ENCODE assay signal across 10 cellular contexts in the genomic region with DNA sequence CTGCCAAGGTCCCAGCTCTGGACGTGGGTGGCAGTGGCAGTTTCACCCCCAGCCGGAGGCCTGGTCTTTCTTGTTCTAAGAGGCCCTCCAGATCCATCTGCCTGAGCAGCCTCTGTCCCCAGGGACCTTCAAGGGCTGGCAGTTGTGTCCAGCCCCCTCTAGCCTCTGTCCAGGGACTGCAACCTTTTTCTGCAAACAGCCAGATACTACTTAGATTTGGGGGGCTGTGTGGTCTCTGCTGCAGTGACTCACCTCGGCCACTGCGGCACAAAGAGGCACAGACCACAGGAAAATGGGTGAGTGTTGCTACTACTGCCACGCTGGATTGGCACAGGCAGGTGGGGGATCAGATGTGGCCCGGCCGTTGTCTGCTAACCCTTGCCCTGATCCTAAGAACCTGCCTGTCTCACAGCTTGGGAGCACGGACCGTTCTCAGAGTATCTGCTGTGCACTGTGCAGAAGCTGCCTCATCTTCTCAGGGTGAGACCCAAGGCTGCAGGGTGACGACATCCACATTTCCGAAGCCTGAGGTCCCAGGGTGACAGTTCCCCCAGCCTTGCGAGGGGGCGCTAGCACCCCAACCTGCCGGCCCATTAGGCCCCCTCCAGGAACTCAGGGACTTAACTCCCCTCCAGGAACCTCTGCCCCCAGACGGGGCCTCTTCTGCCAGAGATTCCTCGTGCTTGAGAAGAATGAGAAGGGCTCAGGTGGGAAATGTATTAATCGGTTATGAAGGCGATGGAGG. TPM values are rescaled to one million over a fixed set of nuclear protein-coding genes. Genes with fewer than 3 reads are reported as not detected.
A peak's percentile ranks its signal among the peaks of the same experiment; 100 is the strongest.
DNase-seq lines count a peak whose midpoint lies in the region; ATAC-seq and TF ChIP-seq lines count a peak whose summit lies in the region.
"Had no signal": no experiment of that assay in that cellular context is flagged by ENCODE, and none has a peak within 500 bp of the region (broad histone marks: within the 10 kb centered on the region; RNA-seq: fewer than 3 reads in every experiment).

No MANE protein-coding gene starts in this region.

- DNase-seq in LHCN-M2 (ENCODE audit: low read depth) (peak; percentile 96), choroid plexus epithelial cell (ENCODE audit: low read depth) (no peak), retina (peak; percentile 47), left colon (no peak)
- no peak for DNase-seq in stimulated activated naive CD4-positive, alpha-beta T cell (lab: John Stamatoyannopoulos, UW)
- DNase-seq: stimulated activated CD4-positive, alpha-beta T cell treated with anti-CD3 and anti-CD28 coated beads, Interleukin-2, amount 100 ng/mL, for 24 hours; trophoblast cell had no signal

- H3K4me3 ChIP-seq in choroid plexus epithelial cell (ENCODE audit: low read depth, low read length) = no peak overlapping the region

- peak; percentile 19 for TF ChIP-seq CTCF in choroid plexus epithelial cell (conservative IDR thresholded peaks at IDR 0.05; ENCODE audit: low read depth, low read length)

- intact Hi-C loops in left colon (cut with DNase I, micrococcal nuclease) = no loop called here

- no peak for ATAC-seq in HG02852 (IDR thresholded peaks at IDR 0.05; ENCODE audit: unreplicated experiment)
- ATAC-seq in left colon = no peak
- ATAC-seq: activated CD4-positive, CD25-positive, alpha-beta regulatory T cell treated with anti-CD3 and anti-CD28 coated beads, Interleukin-2, amount 50 U/mL, for 24 hours had no signal

RNA-seq across cellular contexts. Expression of gene MXRA7, which starts 27.6 kb away (rescaled TPM):
- total RNA-seq in LHCN-M2 (2014; rRNA removed) (470 and 568 TPM in 2 replicates), left colon (10 to 100 TPM; 12.0 to 37.2 TPM)
- 354 TPM for polyA plus RNA-seq in LHCN-M2 (2012)

RNA-seq across cellular contexts. Expression of gene ST6GALNAC1, which starts 39.6 kb away (rescaled TPM):
- not detected in 2 replicates for total RNA-seq in LHCN-M2 (2014; rRNA removed)
- polyA plus RNA-seq in LHCN-M2 (2012) = not detected
- total RNA-seq in left colon = 100 to 1,000 TPM; 322 to 434 TPM
- total RNA-seq: Daoy had no signal

RNA-seq across cellular contexts. Expression of gene JMJD6, which starts 43.2 kb away (rescaled TPM):
- total RNA-seq in LHCN-M2 (2014; rRNA removed) (29.3 and 34.5 TPM in 2 replicates), left colon (10 to 100 TPM; 27.2 to 31.3 TPM)
- 36.2 TPM for polyA plus RNA-seq in LHCN-M2 (2012)

RNA-seq across cellular contexts. Expression of gene METTL23, which starts 43.5 kb away (rescaled TPM):
- total RNA-seq in LHCN-M2 (2014; rRNA removed) = 40.5 and 41.2 TPM in 2 replicates
- 38.5 TPM for polyA plus RNA-seq in LHCN-M2 (2012)
- total RNA-seq in left colon = 10 to 100 TPM; 23.4 to 25.0 TPM

RNA-seq across cellular contexts. Expression of gene SRSF2, which starts 53.9 kb away (rescaled TPM):
- total RNA-seq in LHCN-M2 (2014; rRNA removed) (387 and 481 TPM in 2 replicates), left colon (100 to 1,000 TPM; 138 to 156 TPM)
- polyA plus RNA-seq in LHCN-M2 (2012) = 147 TPM

Comparison
In these comparisons a context has a peak if more than half of its experiments do, and no peak if none do; other contexts are left out.
1. DNase-seq: peak in LHCN-M2 (single experiment) and retina (single experiment); none in choroid plexus epithelial cell (single experiment), left colon (0 of 2) and stimulated activated naive CD4-positive, alpha-beta T cell (0 of 6).
2. RNA of gene MXRA7, which starts 27.6 kb away (total RNA-seq): 470 to 568 TPM in LHCN-M2; 12.0 to 37.2 TPM in left colon; every median in the first group is over 10 times any median in the second.
3. RNA of gene ST6GALNAC1, which starts 39.6 kb away (total RNA-seq): 322 to 434 TPM in left colon; not detected in LHCN-M2; every median in the first group is over 100 times any median in the second.